1 cellular context compared by ENCODE assay signal in genomic region chr5:158822099-158822498, GRCh38.
TF ChIP-seq lines count a peak whose summit lies in the region.

No MANE protein-coding gene starts in this region.

TF ChIP-seq in HEK293, 187 proteins besides CTCF, POLR2A, EP300 and RAD21:
- TF ChIP-seq ZNF518A (tag by site-specific recombination; conservative IDR thresholded peaks at IDR 0.05; ENCODE audit: low read depth) (no peak), ZNF366 (tag by site-specific recombination; conservative IDR thresholded peaks at IDR 0.05) (peak; percentile 91), ZNF223 (tag by site-specific recombination; IDR thresholded peaks at IDR 0.05) (no peak), ZNF121 (tag by site-specific recombination; IDR thresholded peaks at IDR 0.05) (no peak), PATZ1 (tag by site-specific recombination; IDR thresholded peaks at IDR 0.05) (no peak), REPIN1 (tag by site-specific recombination; IDR thresholded peaks at IDR 0.05; ENCODE audit: low read depth) (no peak)
